Comparison of ENCODE assay signal across 8 cellular contexts in the genomic region with DNA sequence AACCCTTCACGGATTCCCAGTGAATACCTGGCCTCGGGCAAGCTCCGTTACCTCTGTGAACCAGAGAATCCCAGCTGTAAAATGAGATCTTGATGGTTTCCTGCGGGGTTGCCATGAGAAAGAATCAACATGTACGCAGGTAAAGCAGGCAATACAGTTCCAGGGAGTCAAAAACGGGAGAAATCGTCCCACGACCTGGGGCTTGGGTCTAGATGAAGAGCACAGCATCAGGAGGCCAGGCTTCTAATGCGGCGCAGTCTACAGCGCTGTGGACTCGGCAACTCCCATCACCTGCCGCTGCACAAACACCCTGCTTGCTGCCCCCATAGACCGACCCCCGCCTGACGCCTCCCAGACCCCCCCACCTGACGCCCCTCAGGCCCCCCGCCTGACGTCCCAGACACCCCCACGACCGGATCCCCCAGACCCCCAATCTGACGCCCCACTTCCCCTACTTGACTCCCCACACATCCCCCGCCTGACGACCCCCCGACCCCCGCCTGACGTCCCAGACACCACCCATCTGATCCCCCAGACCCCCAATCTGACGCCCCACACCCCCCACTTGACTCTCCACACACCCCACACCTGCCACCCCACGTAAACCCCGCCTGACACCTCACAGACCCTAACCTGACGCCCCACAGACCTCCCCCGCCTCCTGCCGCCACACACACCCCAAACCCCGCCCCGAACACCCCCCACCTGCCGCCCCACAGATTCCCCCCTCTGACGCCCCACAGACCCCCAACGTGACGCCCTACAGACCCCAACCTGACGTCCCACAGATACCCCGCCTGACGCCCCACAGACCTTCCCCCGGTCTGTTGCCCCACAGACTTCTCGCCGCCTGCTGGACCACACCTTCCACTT. TPM values are rescaled to one million over a fixed set of nuclear protein-coding genes. Genes with fewer than 3 reads are reported as not detected.
A peak's percentile ranks its signal among the peaks of the same experiment; 100 is the strongest.
DNase-seq lines count a peak whose midpoint lies in the region; ATAC-seq and TF ChIP-seq lines count a peak whose summit lies in the region.

No MANE protein-coding gene starts in this region.

- TF ChIP-seq CTCF in AG10803 (conservative IDR thresholded peaks at IDR 0.05; ENCODE audit: low read length), result no peak

- H3K4me3 ChIP-seq in AG10803 (ENCODE audit: low read length), result peak overlapping the region; percentile 62
- peak overlapping the region; percentile 72 for H3K4me3 ChIP-seq in HUES6 (ENCODE audit: low read depth, low read length)
- peak overlapping the region; percentile 72 for H3K4me3 ChIP-seq in skeletal muscle satellite cell (ENCODE audit: low read length)

- peak overlapping the region; percentile 89 for H3K4me2 ChIP-seq in skeletal muscle satellite cell (ENCODE audit: low read length)

- H3K36me3 ChIP-seq in HUES6 (ENCODE audit: control insufficient read depth, insufficient read depth, low read length) (peaks cover 11% of the 10 kb centered on the region; the same call in 1 of the 2 replicates), skeletal muscle satellite cell (ENCODE audit: insufficient read depth, low read length) (peaks cover 12% of the 10 kb centered on the region)

- DNase-seq in AG10803 (ENCODE audit: low read depth), result no peak
- peak; percentile 17 for DNase-seq in activated gamma-delta T cell treated with anti-CD3 and anti-CD28 coated beads, Interleukin-2, amount 50 U/mL, for 16 hours (ENCODE audit: low read depth)
- peak; percentile 32 for DNase-seq in left ventricle myocardium superior
- no peak for DNase-seq in stimulated activated CD4-positive, alpha-beta T cell treated with anti-CD3 and anti-CD28 coated beads, Interleukin-1b, Interleukin-23, amount 100 ng/mL, for 48 hours
- DNase-seq in stimulated activated CD4-positive, alpha-beta T cell treated with anti-CD3 and anti-CD28 coated beads, Interleukin-2, amount 100 ng/mL, for 24 hours, result no peak

- intact Hi-C loops in left ventricle myocardium superior (cut with micrococcal nuclease), result no loop called here

- no peaks in the 10 kb centered on the region for H3K27me3 ChIP-seq in HUES6 (ENCODE audit: control insufficient read depth, insufficient read depth, low read length)
- H3K27me3 ChIP-seq in skeletal muscle satellite cell (ENCODE audit: control insufficient read depth, insufficient read depth, low read length), result no peaks in the 10 kb centered on the region

- H3K9ac ChIP-seq in HUES6 (ENCODE audit: low read length) (peak overlapping the region; percentile 56), skeletal muscle satellite cell (ENCODE audit: low read depth, low read length) (peak overlapping the region; percentile 60)

- H3K9me3 ChIP-seq in HUES6 (ENCODE audit: control insufficient read depth, insufficient read depth, low read depth, low read length) (no peaks in the 10 kb centered on the region), skeletal muscle satellite cell (replicated peaks; ENCODE audit: low read length) (no peaks in the 10 kb centered on the region)

- H3K4me1 ChIP-seq in HUES6 (ENCODE audit: control insufficient read depth, insufficient read depth, low read length) (peaks cover 13% of the 10 kb centered on the region), skeletal muscle satellite cell (ENCODE audit: control insufficient read depth, insufficient read depth, low read length) (peaks cover 23% of the 10 kb centered on the region)

- ATAC-seq in left ventricle myocardium superior, result no peak
- ATAC-seq in GM18858 (IDR thresholded peaks at IDR 0.05; ENCODE audit: unreplicated experiment), result no peak

- no peak overlapping the region for H3K27ac ChIP-seq in HUES6 (ENCODE audit: low read depth, low read length)

RNA-seq across cellular contexts. Expression of a gene that starts 0.6 kb away (rescaled TPM):
- total RNA-seq in left ventricle myocardium superior, result 7.7 TPM
- 7.2 and 8.9 TPM in 2 replicates for total RNA-seq in skeletal muscle satellite cell (2012; rRNA removed)

RNA-seq across cellular contexts. Expression of a gene that starts 3.4 kb away (rescaled TPM):
- total RNA-seq in left ventricle myocardium superior, result 5.4 TPM
- 4.8 and 5.1 TPM in 2 replicates for total RNA-seq in skeletal muscle satellite cell (2012; rRNA removed)

RNA-seq across cellular contexts. Expression of a gene that starts 54.8 kb away (rescaled TPM):
- total RNA-seq in left ventricle myocardium superior, result 1.8 TPM
- 3.1 and 6.3 TPM in 2 replicates for total RNA-seq in skeletal muscle satellite cell (2012; rRNA removed)

Comparison
In these comparisons a context has a peak if more than half of its experiments do, and no peak if none do; other contexts are left out.
1. DNase-seq: peak in activated gamma-delta T cell treated with anti-CD3 and anti-CD28 coated beads, Interleukin-2, amount 50 U/mL, for 16 hours (single experiment) and left ventricle myocardium superior (single experiment); none in AG10803 (single experiment), stimulated activated CD4-positive, alpha-beta T cell treated with anti-CD3 and anti-CD28 coated beads, Interleukin-1b, Interleukin-23, amount 100 ng/mL, for 48 hours (single experiment) and stimulated activated CD4-positive, alpha-beta T cell treated with anti-CD3 and anti-CD28 coated beads, Interleukin-2, amount 100 ng/mL, for 24 hours (0 of 2).
2. Peak in every context shown above with its lines, with median percentiles within 50 percentile points of each other: H3K4me3 ChIP-seq.